Comparison of ENCODE assay signal across 1 cellular context in the genomic region with DNA sequence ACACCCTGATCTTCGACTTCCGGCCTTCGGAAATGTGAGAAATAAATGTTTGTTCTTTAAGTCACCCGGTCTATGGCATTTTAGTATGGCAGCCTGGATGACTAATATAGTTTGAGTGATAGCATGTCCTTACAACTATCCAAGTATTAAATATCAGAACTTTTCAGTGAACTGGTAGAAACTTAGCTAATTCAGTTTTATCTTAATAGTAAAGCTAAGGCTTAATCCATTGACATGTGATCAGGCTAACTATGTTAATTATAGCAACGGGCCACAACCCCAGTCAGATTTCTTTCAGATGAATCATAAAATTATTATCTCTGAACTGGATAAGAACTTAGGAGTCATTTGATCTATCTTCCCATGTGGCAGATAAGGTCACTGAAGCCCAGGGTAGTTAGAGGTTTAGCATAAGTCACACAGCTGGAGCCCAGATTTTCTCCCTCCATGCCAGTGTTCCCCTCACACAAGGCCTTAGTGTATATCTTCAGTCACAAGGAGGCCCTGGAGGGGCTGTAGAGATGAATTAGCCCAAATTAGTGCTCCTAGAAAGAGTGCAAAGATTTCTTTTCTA.
TF ChIP-seq lines count a peak whose summit lies in the region.

No MANE protein-coding gene starts in this region.

TF ChIP-seq in HCT116, 20 proteins besides CTCF, POLR2A, EP300 and RAD21 (continued from another document):
- TF ChIP-seq REST (IDR thresholded peaks at IDR 0.05; ENCODE audit: low read depth) (no peak), FOSL1 (IDR thresholded peaks at IDR 0.05; ENCODE audit: low read depth) (0 out of 2 replicates have a peak, but pooled peaks have one; percentile 26)
